ENCODE assay signal across 9 cellular contexts in the genomic region with DNA sequence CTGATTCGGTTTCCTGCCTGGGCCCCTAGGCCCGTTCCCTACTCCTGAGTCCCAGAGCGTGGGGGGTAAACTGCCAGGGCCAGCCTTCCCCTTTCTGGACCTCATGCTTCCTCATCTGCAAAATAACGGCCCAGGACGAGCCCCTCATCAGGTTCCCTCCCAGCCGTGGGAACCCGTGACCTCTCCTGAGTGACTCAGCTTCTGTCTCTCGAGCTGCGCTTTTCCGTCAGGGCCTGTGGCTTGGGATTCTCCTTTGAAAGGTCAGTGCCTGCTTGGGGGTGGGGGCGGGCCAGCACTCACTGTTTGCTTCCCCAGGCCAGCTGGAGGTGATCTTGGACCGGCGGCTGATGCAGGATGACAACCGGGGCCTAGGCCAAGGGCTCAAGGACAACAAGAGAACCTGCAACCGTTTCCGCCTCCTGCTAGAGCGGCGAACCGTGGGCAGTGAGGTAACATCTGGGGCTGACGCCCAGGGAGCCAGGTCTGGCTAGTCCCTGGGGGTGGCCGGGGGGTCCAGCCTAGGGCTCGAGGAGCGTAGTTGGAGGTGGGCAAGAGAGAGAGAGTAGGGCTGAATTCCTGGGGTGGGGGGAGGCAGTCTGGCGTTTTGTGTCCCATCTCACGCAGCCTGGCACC. TPM values are rescaled to one million over a fixed set of nuclear protein-coding genes. Genes with fewer than 3 reads are reported as not detected.
DNase-seq lines count a peak whose midpoint lies in the region; ATAC-seq, FAIRE-seq and TF ChIP-seq lines count a peak whose summit lies in the region.
"Had no signal": no experiment of that assay in that cellular context is flagged by ENCODE, and none has a peak within 500 bp of the region (broad histone marks: within the 10 kb centered on the region; RNA-seq: fewer than 3 reads in every experiment).

No MANE protein-coding gene starts in this region.

- TF ChIP-seq POLR2A in spleen (IDR thresholded peaks at IDR 0.05) = no peak

- no peak for TF ChIP-seq CTCF in right atrium auricular region (IDR thresholded peaks at IDR 0.05)
- peak in 3 of 11 experiments; percentile 10 to 22 (median 19) for TF ChIP-seq CTCF in spleen (IDR thresholded peaks at IDR 0.05 in 8 of 11, conservative IDR thresholded peaks at IDR 0.05 in 3 of 11)

- no peaks in the 10 kb centered on the region for H3K27me3 ChIP-seq in right atrium auricular region
- H3K27me3 ChIP-seq in spleen (replicated peaks in 1 of 7) = no peaks in the 10 kb centered on the region

- H3K9me3 ChIP-seq in right atrium auricular region (no peaks in the 10 kb centered on the region), spleen (no peaks in the 10 kb centered on the region)

- H3K27ac ChIP-seq in right atrium auricular region (peak overlapping the region; percentile 76 to 89), spleen (peak overlapping the region in 7 of 8 donors; percentile 67 to 93 (median 79))
- H3K27ac ChIP-seq: PC-9 had no signal

- no peak for ATAC-seq in HG03439 (IDR thresholded peaks at IDR 0.05; ENCODE audit: unreplicated experiment)
- ATAC-seq: stimulated activated memory B cell treated with anti-CD40 and anti-IgM and Interleukin-4, amounts not matched to agents 10 μg/mL and 1 μg/mL and 100 μg/mL, for 72 hours had no signal

- intact Hi-C loops in spleen (cut with DNase I; ENCODE audit: low total_unique reads) = no loop called here

- H3K36me3 ChIP-seq in right atrium auricular region (peaks cover 96% of the 10 kb centered on the region), spleen (peaks cover 24 to 100% (median 99%) of the 10 kb centered on the region in 6 donors)

- H3K4me3 ChIP-seq in right atrium auricular region (no peak overlapping the region), spleen (peak overlapping the region in 4 of 8 donors; percentile 29 to 61 (median 31))
- H3K4me3 ChIP-seq: PC-9 had no signal

- H3K4me1 ChIP-seq in right atrium auricular region (peaks cover 0 to 51% of the 10 kb centered on the region in 2 donors), spleen (peaks cover 0 to 71% (median 16%) of the 10 kb centered on the region in 6 donors)

- DNase-seq in SKM-1 (lab: John Stamatoyannopoulos, UW; ENCODE audit: unreplicated experiment) = peak; percentile 61
- peak; percentile 66 for DNase-seq in right atrium auricular region (ENCODE audit: low spot score)
- peak; percentile 91 for DNase-seq in spleen
- DNase-seq in NCI-H2107 (lab: John Stamatoyannopoulos, UW) = no peak
- DNase-seq in HTR-8/SVneo (ENCODE audit: insufficient read length, low spot score) = no peak
- DNase-seq: activated T-cell treated with anti-CD3 and anti-CD28 coated beads, Interleukin-2, amount 50 U/mL, for 1 hour; PC-9 had no signal

- FAIRE-seq in HTR-8/SVneo (lab: Jason Lieb, UNC) = no peak

- 39 to 57% (median 53%) methylated on average over 24 to 25 of the region's 25 CpGs for WGBS in spleen, 5 donors

RNA-seq across cellular contexts. Expression of a gene that starts 12.8 kb away (rescaled TPM):
- total RNA-seq in right atrium auricular region = 10 to 100 TPM; 41.7 to 42.3 TPM
- total RNA-seq in spleen = 100 to 1,000 TPM; 105 to 167 (median 120) TPM
- polyA plus RNA-seq in spleen = 10 to 100 TPM; 13.7 to 46.1 (median 24.0) TPM

RNA-seq across cellular contexts. Expression of a gene that starts 16.4 kb away (rescaled TPM):
- 10 to 100 TPM; 14.9 to 17.9 TPM for total RNA-seq in right atrium auricular region
- 10 to 100 TPM; 12.8 to 25.9 (median 18.0) TPM for total RNA-seq in spleen
- 10 to 100 TPM; 23.9 to 34.5 (median 31.0) TPM for polyA plus RNA-seq in spleen

RNA-seq across cellular contexts. Expression of a gene that starts 19.2 kb away (rescaled TPM):
- total RNA-seq in right atrium auricular region = 10 to 100 TPM; 17.4 to 19.0 TPM
- total RNA-seq in spleen = 10 to 100 TPM; 32.8 to 59.5 (median 42.6) TPM
- 10 to 100 TPM; 32.2 to 43.6 (median 32.8) TPM for polyA plus RNA-seq in spleen

RNA-seq across cellular contexts. Expression of a gene that starts 31.6 kb away (rescaled TPM):
- total RNA-seq in right atrium auricular region (10 to 100 TPM in 1 of 2 donors, 1 to 10 TPM in 1; 9.3 to 14.9 TPM), spleen (100 to 1,000 TPM; 150 to 369 (median 272) TPM)
- polyA plus RNA-seq in spleen = 100 to 1,000 TPM in 1 of 3 donors, 10 to 100 TPM in 2; 39.5 to 176 (median 89.2) TPM

RNA-seq across cellular contexts. Expression of a gene that starts 38.8 kb away (rescaled TPM):
- total RNA-seq in right atrium auricular region (1 to 10 TPM; 6.8 to 9.5 TPM), spleen (10 to 100 TPM in 2 of 7 donors, 1 to 10 TPM in 5; 6.9 to 11.4 (median 8.7) TPM)
- 1 to 10 TPM; 3.6 to 9.0 (median 6.3) TPM for polyA plus RNA-seq in spleen

Comparison
In these comparisons a context has a peak if more than half of its experiments do, and no peak if none do; other contexts are left out.
1. DNase-seq: peak in SKM-1 (single experiment), right atrium auricular region (single experiment) and spleen (single experiment); none in NCI-H2107 (single experiment) and HTR-8/SVneo (single experiment).